ENCODE assay signal across 1 cellular context in the genomic region with DNA sequence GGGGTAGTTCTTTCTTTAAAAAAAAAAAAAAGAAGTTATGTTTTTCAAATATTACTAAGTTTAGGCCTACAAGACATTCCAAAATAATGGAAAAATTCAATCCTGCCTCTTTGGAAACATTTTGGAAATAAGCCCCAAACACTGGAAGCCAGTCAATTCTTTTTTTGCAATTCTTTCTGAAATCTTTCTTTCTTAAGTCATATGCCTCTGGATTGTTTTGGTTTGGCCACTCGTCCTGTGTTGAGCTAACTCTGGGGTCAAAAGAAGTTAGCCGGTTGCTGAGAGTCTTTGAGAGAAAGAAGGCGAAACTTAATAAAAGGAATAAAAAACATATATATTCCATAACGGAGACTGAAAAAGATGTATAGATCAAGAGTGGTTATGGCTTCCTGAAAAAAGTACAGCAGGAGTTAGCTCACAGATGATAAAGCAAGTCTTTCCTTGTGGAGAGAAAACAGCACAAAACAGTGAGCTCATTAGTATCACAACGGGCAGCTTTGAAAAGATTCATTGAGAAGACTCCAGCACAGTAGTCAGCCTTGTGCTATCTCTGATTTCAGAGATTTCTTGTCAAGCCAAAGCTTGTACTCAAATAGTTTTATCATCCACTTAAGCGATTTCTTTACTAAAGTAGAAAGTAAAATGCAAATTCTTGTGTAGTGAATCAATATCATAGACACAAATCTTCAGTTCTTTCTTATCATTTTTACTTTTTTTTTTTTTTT.
TF ChIP-seq lines count a peak whose summit lies in the region.

No MANE protein-coding gene starts in this region.

TF ChIP-seq in HEK293T, 16 proteins besides CTCF, POLR2A, EP300 and RAD21 (continued from another document):
- no peak for TF ChIP-seq BHLHE40 (IDR thresholded peaks at IDR 0.05; ENCODE audit: borderline replicate concordance)
- TF ChIP-seq SUZ12 (IDR thresholded peaks at IDR 0.05): no peak
- no peak for TF ChIP-seq FOXK2 (IDR thresholded peaks at IDR 0.05)
- no peak for TF ChIP-seq LEF1 (IDR thresholded peaks at IDR 0.05; ENCODE audit: borderline replicate concordance)
- TF ChIP-seq NFRKB (IDR thresholded peaks at IDR 0.05): no peak
- no peak for TF ChIP-seq ARNT (IDR thresholded peaks at IDR 0.05)
- no peak for TF ChIP-seq TARDBP (IDR thresholded peaks at IDR 0.05)
- no peak for TF ChIP-seq L3MBTL2 (conservative IDR thresholded peaks at IDR 0.05)
- no peak for TF ChIP-seq HDGF (IDR thresholded peaks at IDR 0.05; ENCODE audit: borderline replicate concordance)
- no peak for TF ChIP-seq ZNF384 (IDR thresholded peaks at IDR 0.05)
